Comparison of ENCODE assay signal across 10 cellular contexts in the genomic region with DNA sequence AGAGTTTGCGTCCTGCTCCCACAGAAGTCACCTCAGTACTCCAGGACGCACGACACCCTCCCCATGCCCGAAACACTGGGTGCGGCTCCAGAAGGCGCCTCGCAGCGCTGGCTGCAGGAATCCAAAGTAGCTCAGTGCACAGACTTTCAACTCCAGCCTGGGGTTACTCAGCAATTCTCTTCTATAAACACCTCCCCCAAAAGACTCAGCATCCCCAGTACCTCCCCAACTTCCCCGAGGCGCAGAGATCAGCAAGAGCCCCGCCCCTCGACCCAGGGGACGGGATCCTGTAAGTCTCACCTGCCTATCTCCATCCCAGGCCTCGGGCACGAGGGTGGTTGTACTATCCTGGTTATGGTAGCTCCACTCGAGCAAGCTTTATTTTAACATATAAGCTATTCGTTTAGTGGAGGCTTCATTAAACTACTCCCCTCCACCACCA.
DNase-seq lines count a peak whose midpoint lies in the region; ATAC-seq and TF ChIP-seq lines count a peak whose summit lies in the region.
"Had no signal": no experiment of that assay in that cellular context is flagged by ENCODE, and none has a peak within 500 bp of the region (broad histone marks: within the 10 kb centered on the region; RNA-seq: fewer than 3 reads in every experiment).

No MANE protein-coding gene starts in this region.

- H3K4me3 ChIP-seq in AG09309 (ENCODE audit: control insufficient read depth, low read depth, low read length) = peak overlapping the region; percentile 76
- H3K4me3 ChIP-seq in HL-60 (replicated peaks; ENCODE audit: insufficient read depth, low read length) = no peak overlapping the region
- H3K4me3 ChIP-seq: GM12878 had no signal

- no peaks in the 10 kb centered on the region for H3K36me3 Mint-ChIP-seq in activated naive CD8-positive, alpha-beta T cell

- H3K9me3 Mint-ChIP-seq in activated naive CD8-positive, alpha-beta T cell (ENCODE audit: low read depth) = no peaks in the 10 kb centered on the region

- TF ChIP-seq CTCF in AG09309 (IDR thresholded peaks at IDR 0.05; ENCODE audit: control insufficient read depth, insufficient read depth, low read depth, low read length, missing control alignments) = no peak
- no peak for TF ChIP-seq CTCF in HL-60 (IDR thresholded peaks at IDR 0.05; ENCODE audit: insufficient read depth, low read length)

- H3K27me3 Mint-ChIP-seq in activated naive CD8-positive, alpha-beta T cell = peaks cover 13% of the 10 kb centered on the region

- peak overlapping the region; percentile 27 for H3K27ac ChIP-seq in HL-60 (replicated peaks)

- no peaks in the 10 kb centered on the region for H3K27me3 ChIP-seq in HL-60 (ENCODE audit: insufficient read depth, poor library complexity, severe bottlenecking)

- ATAC-seq in GM21825 (IDR thresholded peaks at IDR 0.05; ENCODE audit: unreplicated experiment) (no peak), HG03175 (IDR thresholded peaks at IDR 0.05; ENCODE audit: unreplicated experiment) (no peak), GM21381 (IDR thresholded peaks at IDR 0.05; ENCODE audit: unreplicated experiment) (no peak)
- ATAC-seq: GM12878 had no signal

- peak overlapping the region; percentile 84 for H3K4me3 Mint-ChIP-seq in activated naive CD8-positive, alpha-beta T cell

- DNase-seq in AG09309 (ENCODE audit: low read depth) (no peak), HL-60 (ENCODE audit: low read depth in 1 of 2, low spot score in 1 of 2) (peak; percentile 55 to 80), iris pigment epithelial cell (ENCODE audit: low read depth) (peak; percentile 71), putamen (ENCODE audit: low spot score) (no peak)
- DNase-seq: left cardiac atrium had no signal

- H3K4me1 Mint-ChIP-seq in activated naive CD8-positive, alpha-beta T cell (ENCODE audit: low read depth) = peaks cover 21% of the 10 kb centered on the region

- H3K27ac Mint-ChIP-seq in activated naive CD8-positive, alpha-beta T cell = no peak overlapping the region

Comparison
In these comparisons a context has a peak if more than half of its experiments do, and no peak if none do; other contexts are left out.
1. DNase-seq: peak in HL-60 (2 of 2) and iris pigment epithelial cell (single experiment); none in AG09309 (single experiment) and putamen (single experiment).